ENCODE assay signal across 9 cellular contexts in the genomic region with DNA sequence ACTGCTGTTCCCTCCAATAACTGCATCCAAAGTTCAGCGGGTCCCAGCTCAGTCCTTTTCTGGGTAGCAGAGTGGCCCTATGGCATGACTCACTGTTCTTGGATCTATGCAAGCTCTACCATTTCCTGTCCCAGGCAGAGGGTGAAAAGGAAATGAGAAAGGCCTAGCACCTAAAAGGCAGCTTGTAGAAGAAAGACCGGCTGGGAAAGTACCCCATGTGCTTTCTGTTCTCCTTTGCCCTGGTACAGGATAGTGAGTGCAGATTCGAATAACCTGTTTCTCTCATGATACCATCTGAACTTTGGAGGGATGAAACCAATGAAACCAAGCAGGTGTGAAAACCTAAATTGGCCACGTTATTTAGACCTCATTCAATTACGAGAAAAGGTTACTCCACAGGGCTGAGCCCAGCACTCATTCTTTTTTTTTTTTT. TPM values are rescaled to one million over a fixed set of nuclear protein-coding genes. Genes with fewer than 3 reads are reported as not detected.
DNase-seq lines count a peak whose midpoint lies in the region; ATAC-seq and TF ChIP-seq lines count a peak whose summit lies in the region.
"Had no signal": no experiment of that assay in that cellular context is flagged by ENCODE, and none has a peak within 500 bp of the region (broad histone marks: within the 10 kb centered on the region; RNA-seq: fewer than 3 reads in every experiment).

No MANE protein-coding gene starts in this region.

- BruUV-seq in OCI-LY7 (replicated peaks; lab: Mats Ljungman, UMichigan) = no TSS peak

- H3K27ac ChIP-seq in OCI-LY7 (ENCODE audit: low read depth, low read length, poor library complexity, severe bottlenecking) (peak overlapping the region; percentile 96), osteoblast (ENCODE audit: low read depth, low read length) (no peak overlapping the region), neuronal stem cell (replicated peaks; ENCODE audit: low read length) (no peak overlapping the region)

- H3K23ac ChIP-seq in neuronal stem cell (ENCODE audit: low read depth, low read length, poor library complexity) = no peak overlapping the region

- no peaks in the 10 kb centered on the region for H3K79me1 ChIP-seq in neuronal stem cell (ENCODE audit: low read depth, low read length)

- H4K8ac ChIP-seq in neuronal stem cell (ENCODE audit: low read depth, low read length) = no peak overlapping the region

- H3K14ac ChIP-seq in neuronal stem cell (ENCODE audit: low read length) = no peak overlapping the region

- no peak overlapping the region for H3K9ac ChIP-seq in neuronal stem cell (ENCODE audit: low read depth, low read length, poor library complexity)

- no peak overlapping the region for H3K18ac ChIP-seq in neuronal stem cell (ENCODE audit: low read length)

- no peaks in the 10 kb centered on the region; the same call in 1 of the 2 replicates for H3K79me2 ChIP-seq in OCI-LY7 (ENCODE audit: insufficient read depth, low read depth, low read length)
- H3K79me2 ChIP-seq in osteoblast (ENCODE audit: insufficient read depth, low read length) = no peaks in the 10 kb centered on the region

- H3K27me3 ChIP-seq in osteoblast (ENCODE audit: insufficient read depth, low read length) (no peaks in the 10 kb centered on the region), neuronal stem cell (ENCODE audit: control insufficient read depth in 3 of 3, insufficient read depth in 3 of 3, low read depth in 1 of 3, low read length in 3 of 3) (no peaks in the 10 kb centered on the region)

- TF ChIP-seq CTCF in OCI-LY7 (conservative IDR thresholded peaks at IDR 0.05; ENCODE audit: low read length) (no peak), osteoblast (IDR thresholded peaks at IDR 0.05; ENCODE audit: extremely low read depth, low read depth, low read length) (no peak)

- H3K9me2 ChIP-seq in OCI-LY7 (ENCODE audit: insufficient read depth, low read length) = no peaks in the 10 kb centered on the region

- no peak overlapping the region for H2BK120ac ChIP-seq in neuronal stem cell (ENCODE audit: low read depth, low read length)

- H2BK5ac ChIP-seq in neuronal stem cell (ENCODE audit: low read length) = no peak overlapping the region

- H3K4me1 ChIP-seq in OCI-LY7 (ENCODE audit: insufficient read depth, low read length, poor library complexity, severe bottlenecking) = peaks cover 70% of the 10 kb centered on the region
- H3K4me1 ChIP-seq in osteoblast (ENCODE audit: insufficient read depth, low read length) = peaks cover 4% of the 10 kb centered on the region
- H3K4me1 ChIP-seq in neuronal stem cell (ENCODE audit: control insufficient read depth in 2 of 2, insufficient read depth in 1 of 2, low read depth in 1 of 2, low read length in 2 of 2) = no peaks in the 10 kb centered on the region

- no peaks in the 10 kb centered on the region for H3K9me3 ChIP-seq in OCI-LY7 (ENCODE audit: low read length)
- no peaks in the 10 kb centered on the region for H3K9me3 ChIP-seq in osteoblast (ENCODE audit: low read depth, low read length)
- no peaks in the 10 kb centered on the region for H3K9me3 ChIP-seq in neuronal stem cell (replicated peaks in 1 of 2; ENCODE audit: control insufficient read depth in 2 of 2, insufficient read depth in 1 of 2, low read depth in 1 of 2, low read length in 2 of 2)

- H3K4me2 ChIP-seq in OCI-LY7 (ENCODE audit: low read length) = peak overlapping the region; percentile 77
- H3K4me2 ChIP-seq in osteoblast (ENCODE audit: insufficient read depth, low read length) = no peak overlapping the region
- no peak overlapping the region for H3K4me2 ChIP-seq in neuronal stem cell (ENCODE audit: insufficient read depth, low read length, poor library complexity, severe bottlenecking)

- peak overlapping the region; percentile 52 for H3K4me3 ChIP-seq in OCI-LY7 (ENCODE audit: low read depth, low read length, poor library complexity, severe bottlenecking)
- no peak overlapping the region for H3K4me3 ChIP-seq in osteoblast (ENCODE audit: insufficient read depth, low read length)
- H3K4me3 ChIP-seq in neuronal stem cell (ENCODE audit: low read length in 2 of 2) = no peak overlapping the region
- H3K4me3 ChIP-seq: skin epidermis had no signal

- H3K36me3 ChIP-seq in OCI-LY7 (ENCODE audit: insufficient read depth, low read length) (peaks cover 38% of the 10 kb centered on the region), osteoblast (ENCODE audit: insufficient read depth, low read length) (peaks cover 14% of the 10 kb centered on the region), neuronal stem cell (replicated peaks in 1 of 2; ENCODE audit: control insufficient read depth in 2 of 2, insufficient read depth in 2 of 2, low read length in 2 of 2) (peaks cover 9 to 29% of the 10 kb centered on the region in 2 donors)

- peak; percentile 92 for ATAC-seq in GM18861 (IDR thresholded peaks at IDR 0.05; ENCODE audit: unreplicated experiment)
- ATAC-seq in HG02840 (IDR thresholded peaks at IDR 0.05; ENCODE audit: low FRiP score, unreplicated experiment) = peak; percentile 83

- H3K4ac ChIP-seq in neuronal stem cell (ENCODE audit: low read length) = no peak overlapping the region

- H2AK5ac ChIP-seq in neuronal stem cell (ENCODE audit: low read depth, low read length) = no peak overlapping the region

- intact Hi-C loops in OCI-LY7 (cut with micrococcal nuclease; ENCODE audit: unreplicated experiment) = loop anchor here (1.0 kb wide), 2 partner anchors 12 to 15 kb away; partner anchors contain the start of genes HASPIN and P2RX5

- no peak overlapping the region for H4K91ac ChIP-seq in neuronal stem cell (ENCODE audit: low read depth, low read length, poor library complexity)

- POLR2A ChIA-PET in OCI-LY7 (lab: Charles Lee) = interaction anchor here (0.6 to 2.6 kb wide), 6 partner anchors 12 to 1319 kb away, joined by 3 to 16 read pairs (median 6); partner anchors contain the start of gene P2RX5

- DNase-seq in OCI-LY7 (ENCODE audit: low spot score) = peak; percentile 96
- peak; percentile 11 to 62 for DNase-seq in activated T-helper 1 cell treated with anti-CD3 and anti-CD28 coated beads, Interleukin-2, amount 50 U/mL, for 16 hours (ENCODE audit: low read depth in 1 of 2, low spot score in 1 of 2)
- peak; percentile 69 for DNase-seq in osteoblast (ENCODE audit: insufficient read length, low spot score, missing footprints)
- DNase-seq in NCI-H2107 treated with DMSO at 0.1 percent for 48 hours (lab: John Stamatoyannopoulos, UW; ENCODE audit: unreplicated experiment) = no peak
- no peak for DNase-seq in neuronal stem cell (ENCODE audit: low spot score)
- no peak for DNase-seq in cerebellar cortex (ENCODE audit: low spot score)

- no peak overlapping the region for H2BK15ac ChIP-seq in neuronal stem cell (ENCODE audit: low read length)

- WGBS in neuronal stem cell (ENCODE audit: extremely low coverage in 2 of 2, insufficient read length in 2 of 2, insufficient replicate concordance in 1 of 2), 2 donors = no CpG with 5 or more reads among the region's 5 CpGs

- no peak overlapping the region for H2BK12ac ChIP-seq in neuronal stem cell (ENCODE audit: low read length)

- H4K20me1 ChIP-seq in OCI-LY7 (ENCODE audit: insufficient read depth, low read length) (no peaks in the 10 kb centered on the region), osteoblast (ENCODE audit: insufficient read depth, low read length) (no peaks in the 10 kb centered on the region)

- H2AFZ ChIP-seq in OCI-LY7 (ENCODE audit: low read length) (no peak overlapping the region), osteoblast (ENCODE audit: low read length) (no peak overlapping the region), neuronal stem cell (ENCODE audit: low read length) (no peak overlapping the region)

- CTCF ChIA-PET in OCI-LY7 (lab: Charles Lee; ENCODE audit: unreplicated experiment) = interaction anchor here (0.7 to 1.2 kb wide), 4 partner anchors 15 to 133 kb away, joined by 3 to 4 read pairs (median 4); partner anchors contain the start of gene P2RX5

RNA-seq across cellular contexts. Expression of gene HASPIN, which starts 12.7 kb away (rescaled TPM):
- 60.8 and 88.6 TPM in 2 replicates for total RNA-seq in OCI-LY7 (2014; rRNA removed; shearing (Covaris generic))
- total RNA-seq in OCI-LY7 (2022) = 66.2 and 71.3 TPM in 2 replicates
- total RNA-seq in osteoblast = 1.4 and 1.5 TPM in 2 replicates
- polyA plus RNA-seq in neuronal stem cell (2013, experiment 1 of 2) = 12.3 TPM
- polyA plus RNA-seq in neuronal stem cell (2013, experiment 2 of 2) = 12.4 TPM

RNA-seq across cellular contexts. Expression of gene P2RX5, which starts 15.0 kb away (rescaled TPM):
- 143 and 150 TPM in 2 replicates for total RNA-seq in OCI-LY7 (2014; rRNA removed; shearing (Covaris generic))
- total RNA-seq in OCI-LY7 (2022) (173 and 195 TPM in 2 replicates), osteoblast (0.36 TPM in 1 of 2 replicates, not detected in the other)
- polyA plus RNA-seq in neuronal stem cell (2013, experiment 1 of 2) = 0.31 TPM
- polyA plus RNA-seq in neuronal stem cell (2013, experiment 2 of 2) = 0.43 TPM

RNA-seq across cellular contexts. Expression of gene EMC6, which starts 42.4 kb away (rescaled TPM):
- 32.5 and 36.0 TPM in 2 replicates for total RNA-seq in OCI-LY7 (2014; rRNA removed; shearing (Covaris generic))
- total RNA-seq in OCI-LY7 (2022) (53.7 and 54.6 TPM in 2 replicates), osteoblast (12.7 and 13.8 TPM in 2 replicates)
- 122 TPM for polyA plus RNA-seq in neuronal stem cell (2013, experiment 1 of 2)
- 117 TPM for polyA plus RNA-seq in neuronal stem cell (2013, experiment 2 of 2)

RNA-seq across cellular contexts. Expression of gene TAX1BP3, which starts 42.6 kb away (rescaled TPM):
- 12.4 and 19.8 TPM in 2 replicates for total RNA-seq in OCI-LY7 (2014; rRNA removed; shearing (Covaris generic))
- total RNA-seq in OCI-LY7 (2022) (24.3 and 24.8 TPM in 2 replicates), osteoblast (149 and 164 TPM in 2 replicates)
- 39.2 TPM for polyA plus RNA-seq in neuronal stem cell (2013, experiment 1 of 2)
- 37.4 TPM for polyA plus RNA-seq in neuronal stem cell (2013, experiment 2 of 2)

Comparison
In these comparisons a context has a peak if more than half of its experiments do, and no peak if none do; other contexts are left out.
1. DNase-seq: peak in OCI-LY7 (single experiment), activated T-helper 1 cell treated with anti-CD3 and anti-CD28 coated beads, Interleukin-2, amount 50 U/mL, for 16 hours (2 of 2) and osteoblast (single experiment); none in NCI-H2107 treated with DMSO at 0.1 percent for 48 hours (single experiment), neuronal stem cell (single experiment) and cerebellar cortex (single experiment).
2. RNA of gene HASPIN, which starts 12.7 kb away (total RNA-seq): 60.8 to 88.6 TPM in OCI-LY7; 1.4 to 1.5 TPM in osteoblast; every median in the first group is over 10 times any median in the second.
3. RNA of gene P2RX5, which starts 15.0 kb away (total RNA-seq): 143 to 195 TPM in OCI-LY7; 0.36 TPM in osteoblast; every median in the first group is over 100 times any median in the second.